21 cellular contexts compared by ENCODE assay signal in the genomic region with DNA sequence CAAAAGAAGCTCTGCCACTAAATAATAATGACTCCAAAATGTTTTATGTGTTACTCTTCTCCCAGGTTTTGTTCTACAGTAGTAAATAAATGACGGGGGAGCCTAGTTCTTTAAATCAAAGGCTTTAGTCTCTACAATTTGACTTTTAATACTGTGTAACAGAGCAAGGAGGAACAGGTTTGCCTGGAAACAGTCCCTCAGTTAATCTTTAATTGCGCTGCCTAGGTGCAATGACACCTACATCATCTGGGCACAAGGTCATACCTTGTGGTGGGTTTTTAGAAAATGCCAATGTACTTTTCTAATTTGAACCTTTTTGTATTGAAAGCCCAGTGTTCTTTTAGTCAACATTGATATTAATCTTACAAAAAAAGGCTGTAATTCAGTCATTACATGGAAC.
"Had no signal": no experiment of that assay in that cellular context is flagged by ENCODE, and none has a peak within 500 bp of the region (broad histone marks: within the 10 kb centered on the region; RNA-seq: fewer than 3 reads in every experiment).

No MANE protein-coding gene starts in this region.

- H3K9me3 Mint-ChIP-seq: central memory CD8-positive, alpha-beta T cell had no signal

- H3K27me3 ChIP-seq: dorsolateral prefrontal cortex, ovary, sigmoid colon, stomach, transverse colon, uterus had no signal

- H3K36me3 ChIP-seq: ovary, sigmoid colon, stomach, thoracic aorta, transverse colon, uterus had no signal

- H3K36me3 Mint-ChIP-seq: naive thymus-derived CD4-positive, alpha-beta T cell had no signal

- H3K4me1 Mint-ChIP-seq: central memory CD8-positive, alpha-beta T cell had no signal

- ATAC-seq: left cardiac atrium; naive thymus-derived CD4-positive, alpha-beta T cell; psoas muscle had no signal

- H3K27me3 Mint-ChIP-seq: central memory CD8-positive, alpha-beta T cell; naive thymus-derived CD4-positive, alpha-beta T cell had no signal

- H3K27ac Mint-ChIP-seq: naive thymus-derived CD4-positive, alpha-beta T cell had no signal

- H3K4me3 ChIP-seq: dorsolateral prefrontal cortex, ovary, psoas muscle, sigmoid colon, skin epidermis, stomach, thoracic aorta, transverse colon, uterus had no signal

- H3K27ac ChIP-seq: dorsolateral prefrontal cortex, ovary, psoas muscle, sigmoid colon, skin epidermis, stomach, thoracic aorta, transverse colon, uterus had no signal

- DNase-seq: cortex of kidney; dorsolateral prefrontal cortex; effector CD8-positive, alpha-beta T cell; foreskin melanocyte; head of caudate nucleus; hippocampal formation; left cardiac atrium; naive thymus-derived CD4-positive, alpha-beta T cell; nucleus accumbens; ovary; psoas muscle; sigmoid colon; stimulated activated naive CD4-positive, alpha-beta T cell; stomach; substantia nigra; transverse colon; uterus had no signal

- H3K4me1 ChIP-seq: psoas muscle, sigmoid colon, transverse colon, uterus had no signal

- H3K4me3 Mint-ChIP-seq: central memory CD8-positive, alpha-beta T cell; naive thymus-derived CD4-positive, alpha-beta T cell; neural crest cell had no signal

- H3K9me3 ChIP-seq: ovary, psoas muscle, sigmoid colon, stomach, thoracic aorta, transverse colon, uterus had no signal
